ENCODE assay signal across 1 cellular context in the genomic region with DNA sequence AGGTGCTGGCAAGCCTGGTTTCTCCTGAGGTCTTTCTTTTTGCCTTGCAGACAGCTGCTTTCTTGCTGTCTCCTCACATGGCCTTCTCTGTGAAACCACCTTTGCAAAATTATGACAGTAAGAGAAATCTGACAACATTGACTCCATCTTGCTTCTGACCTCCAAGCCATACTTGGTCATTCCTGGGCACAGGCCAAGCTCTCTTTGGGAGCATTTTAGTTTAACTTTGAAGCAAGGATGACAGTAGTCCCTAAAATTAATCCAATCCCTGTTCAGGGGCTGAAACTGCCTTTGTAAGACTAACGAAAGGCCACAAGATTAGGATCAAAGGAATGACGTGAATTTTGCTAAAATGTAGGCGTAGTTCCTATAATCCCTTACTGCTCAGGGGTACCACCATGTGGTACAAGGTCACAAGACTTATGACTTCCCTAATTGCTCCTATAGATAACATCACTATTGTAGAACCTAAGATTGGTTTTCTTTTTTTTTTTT.
TF ChIP-seq lines count a peak whose summit lies in the region.

No MANE protein-coding gene starts in this region.

TF ChIP-seq in K562, 482 proteins besides CTCF, POLR2A, EP300 and RAD21 (continued from another document and continues in another):
- TF ChIP-seq, protein P1, sequence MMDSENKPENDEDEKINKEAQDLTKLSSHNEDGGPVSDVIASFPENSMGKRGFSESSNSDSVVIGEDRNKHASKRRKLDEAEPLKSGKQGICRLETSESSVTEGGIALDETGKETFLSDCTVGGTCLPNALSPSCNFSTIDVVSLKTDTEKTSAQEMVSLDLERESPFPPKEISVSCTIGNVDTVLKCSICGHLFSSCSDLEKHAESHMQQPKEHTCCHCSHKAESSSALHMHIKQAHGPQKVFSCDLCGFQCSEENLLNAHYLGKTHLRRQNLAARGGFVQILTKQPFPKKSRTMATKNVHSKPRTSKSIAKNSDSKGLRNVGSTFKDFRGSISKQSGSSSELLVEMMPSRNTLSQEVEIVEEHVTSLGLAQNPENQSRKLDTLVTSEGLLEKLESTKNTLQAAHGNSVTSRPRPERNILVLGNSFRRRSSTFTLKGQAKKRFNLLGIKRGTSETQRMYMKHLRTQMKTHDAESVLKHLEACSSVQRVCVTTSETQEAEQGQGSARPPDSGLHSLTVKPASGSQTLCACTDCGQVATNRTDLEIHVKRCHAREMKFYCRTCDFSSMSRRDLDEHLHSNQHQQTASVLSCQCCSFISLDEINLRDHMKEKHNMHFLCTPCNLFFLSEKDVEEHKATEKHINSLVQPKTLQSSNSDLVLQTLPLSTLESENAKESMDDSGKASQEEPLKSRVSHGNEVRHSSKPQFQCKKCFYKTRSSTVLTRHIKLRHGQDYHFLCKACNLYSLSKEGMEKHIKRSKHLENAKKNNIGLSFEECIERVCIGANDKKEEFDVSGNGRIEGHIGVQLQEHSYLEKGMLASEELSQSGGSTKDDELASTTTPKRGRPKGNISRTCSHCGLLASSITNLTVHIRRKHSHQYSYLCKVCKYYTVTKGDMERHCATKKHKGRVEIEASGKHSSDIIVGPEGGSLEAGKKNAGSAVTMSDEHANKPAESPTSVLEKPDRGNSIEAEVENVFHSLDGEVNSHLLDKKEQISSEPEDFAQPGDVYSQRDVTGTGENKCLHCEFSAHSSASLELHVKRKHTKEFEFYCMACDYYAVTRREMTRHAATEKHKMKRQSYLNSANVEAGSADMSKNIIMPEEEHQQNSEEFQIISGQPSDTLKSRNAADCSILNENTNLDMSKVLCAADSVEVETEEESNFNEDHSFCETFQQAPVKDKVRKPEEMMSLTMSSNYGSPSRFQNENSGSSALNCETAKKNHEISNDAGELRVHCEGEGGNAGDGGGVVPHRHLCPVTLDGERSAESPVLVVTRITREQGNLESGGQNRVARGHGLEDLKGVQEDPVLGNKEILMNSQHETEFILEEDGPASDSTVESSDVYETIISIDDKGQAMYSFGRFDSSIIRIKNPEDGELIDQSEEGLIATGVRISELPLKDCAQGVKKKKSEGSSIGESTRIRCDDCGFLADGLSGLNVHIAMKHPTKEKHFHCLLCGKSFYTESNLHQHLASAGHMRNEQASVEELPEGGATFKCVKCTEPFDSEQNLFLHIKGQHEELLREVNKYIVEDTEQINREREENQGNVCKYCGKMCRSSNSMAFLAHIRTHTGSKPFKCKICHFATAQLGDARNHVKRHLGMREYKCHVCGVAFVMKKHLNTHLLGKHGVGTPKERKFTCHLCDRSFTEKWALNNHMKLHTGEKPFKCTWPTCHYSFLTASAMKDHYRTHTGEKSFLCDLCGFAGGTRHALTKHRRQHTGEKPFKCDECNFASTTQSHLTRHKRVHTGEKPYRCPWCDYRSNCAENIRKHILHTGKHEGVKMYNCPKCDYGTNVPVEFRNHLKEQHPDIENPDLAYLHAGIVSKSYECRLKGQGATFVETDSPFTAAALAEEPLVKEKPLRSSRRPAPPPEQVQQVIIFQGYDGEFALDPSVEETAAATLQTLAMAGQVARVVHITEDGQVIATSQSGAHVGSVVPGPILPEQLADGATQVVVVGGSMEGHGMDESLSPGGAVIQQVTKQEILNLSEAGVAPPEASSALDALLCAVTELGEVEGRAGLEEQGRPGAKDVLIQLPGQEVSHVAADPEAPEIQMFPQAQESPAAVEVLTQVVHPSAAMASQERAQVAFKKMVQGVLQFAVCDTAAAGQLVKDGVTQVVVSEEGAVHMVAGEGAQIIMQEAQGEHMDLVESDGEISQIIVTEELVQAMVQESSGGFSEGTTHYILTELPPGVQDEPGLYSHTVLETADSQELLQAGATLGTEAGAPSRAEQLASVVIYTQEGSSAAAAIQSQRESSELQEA (IDR thresholded peaks at IDR 0.05; ENCODE audit: low read depth), result no peak
- TF ChIP-seq ZNF239 (CRISPR knock-in tag; IDR thresholded peaks at IDR 0.05) (peak; percentile 79), ZNF316 (IDR thresholded peaks at IDR 0.05) (no peak), ZBTB17 (CRISPR knock-in tag; IDR thresholded peaks at IDR 0.05) (peak; percentile 78; the same call in 1 of the 2 replicates), COPS2 (conservative IDR thresholded peaks at IDR 0.05) (no peak), ETS2 (tag; IDR thresholded peaks at IDR 0.05; ENCODE audit: borderline replicate concordance, poor library complexity, severe bottlenecking) (no peak), TRIM24 (IDR thresholded peaks at IDR 0.05) (0 out of 4 replicates have a peak, but pooled peaks of 1 of the 2 experiments have one; percentile 12), ZNF324 (CRISPR knock-in tag; IDR thresholded peaks at IDR 0.05) (no peak), DACH1 (IDR thresholded peaks at IDR 0.05; ENCODE audit: partially characterized antibody) (no peak), FOXK1 (CRISPR knock-in tag; IDR thresholded peaks at IDR 0.05; ENCODE audit: borderline replicate concordance) (no peak), PHF8 (IDR thresholded peaks at IDR 0.05; ENCODE audit: borderline replicate concordance, low read length) (no peak), HDAC8 (tag; IDR thresholded peaks at IDR 0.05) (peak; percentile 87), ZBTB8A (IDR thresholded peaks at IDR 0.05; ENCODE audit: partially characterized antibody) (no peak), SP2 (IDR thresholded peaks at IDR 0.05; ENCODE audit: extremely low read depth, low read depth, low read length, poor library complexity, severe bottlenecking) (no peak), CBX2 (IDR thresholded peaks at IDR 0.05; ENCODE audit: insufficient read depth, low read length, poor library complexity, severe bottlenecking) (no peak), DMBX1 (CRISPR knock-in tag; IDR thresholded peaks at IDR 0.05; ENCODE audit: borderline replicate concordance) (peak; percentile 97), ZZZ3 (IDR thresholded peaks at IDR 0.05) (no peak), ZFP1 (CRISPR knock-in tag; IDR thresholded peaks at IDR 0.05) (no peak), FOXA1 (IDR thresholded peaks at IDR 0.05; ENCODE audit: borderline replicate concordance) (no peak), ETV5 (CRISPR knock-in tag; IDR thresholded peaks at IDR 0.05; ENCODE audit: low read depth) (no peak), FOXA3 (CRISPR knock-in tag; conservative IDR thresholded peaks at IDR 0.05 in 1 of 2, IDR thresholded peaks at IDR 0.05 in 1 of 2) (no peak), NR4A1 (CRISPR knock-in tag; IDR thresholded peaks at IDR 0.05) (no peak), NR4A1 (tag; IDR thresholded peaks at IDR 0.05) (peak; percentile 94), CSDE1 (IDR thresholded peaks at IDR 0.05) (no peak), ZNF408 (CRISPR knock-in tag; IDR thresholded peaks at IDR 0.05; ENCODE audit: low read depth) (no peak), RBM15 (IDR thresholded peaks at IDR 0.05; ENCODE audit: insufficient read depth, low read length) (no peak), ZNF584 (CRISPR knock-in tag; IDR thresholded peaks at IDR 0.05; ENCODE audit: low read depth) (peak; percentile 94), GTF2E2 (tag; IDR thresholded peaks at IDR 0.05) (peak; percentile 23; the same call in 1 of the 2 replicates), RHOXF2B (CRISPR knock-in tag; conservative IDR thresholded peaks at IDR 0.05) (no peak), SMARCE1 (IDR thresholded peaks at IDR 0.05) (no peak), KAT8 (IDR thresholded peaks at IDR 0.05; ENCODE audit: low read depth) (no peak), MEF2D (tag; conservative IDR thresholded peaks at IDR 0.05; ENCODE audit: low read depth) (peak; percentile 93), GABPA (tag; conservative IDR thresholded peaks at IDR 0.05; ENCODE audit: low read depth) (0 out of 2 replicates have a peak, but pooled peaks have one; percentile 12), ILF3 (IDR thresholded peaks at IDR 0.05; ENCODE audit: borderline replicate concordance) (no peak), ZNF124 (CRISPR knock-in tag; IDR thresholded peaks at IDR 0.05) (no peak), MYBL2 (IDR thresholded peaks at IDR 0.05; ENCODE audit: low read depth) (no peak), MYBL2 (CRISPR knock-in tag; IDR thresholded peaks at IDR 0.05; ENCODE audit: borderline replicate concordance) (no peak), KLF13 (tag; IDR thresholded peaks at IDR 0.05; ENCODE audit: borderline replicate concordance, low read depth) (peak; percentile 73), MED1 (CRISPR knock-in tag; IDR thresholded peaks at IDR 0.05; ENCODE audit: borderline replicate concordance) (no peak), POLR2G (IDR thresholded peaks at IDR 0.05; ENCODE audit: low read depth, low read length) (no peak), MTA3 (IDR thresholded peaks at IDR 0.05; ENCODE audit: borderline replicate concordance) (no peak), HDAC1 (IDR thresholded peaks at IDR 0.05) (no peak), FOSL1 (tag; conservative IDR thresholded peaks at IDR 0.05) (peak; percentile 46), POLR2H (tag; IDR thresholded peaks at IDR 0.05; ENCODE audit: low read depth) (no peak), SMARCC2 (IDR thresholded peaks at IDR 0.05; ENCODE audit: low read depth) (no peak), MAZ (CRISPR knock-in tag; conservative IDR thresholded peaks at IDR 0.05 in 1 of 2, IDR thresholded peaks at IDR 0.05 in 1 of 2) (peak in 1 of 2 experiments; percentile 41; a peak in 1 of 4 replicates), ESRRB (CRISPR knock-in tag; IDR thresholded peaks at IDR 0.05; ENCODE audit: borderline replicate concordance) (no peak)
- TF ChIP-seq, protein P2, sequence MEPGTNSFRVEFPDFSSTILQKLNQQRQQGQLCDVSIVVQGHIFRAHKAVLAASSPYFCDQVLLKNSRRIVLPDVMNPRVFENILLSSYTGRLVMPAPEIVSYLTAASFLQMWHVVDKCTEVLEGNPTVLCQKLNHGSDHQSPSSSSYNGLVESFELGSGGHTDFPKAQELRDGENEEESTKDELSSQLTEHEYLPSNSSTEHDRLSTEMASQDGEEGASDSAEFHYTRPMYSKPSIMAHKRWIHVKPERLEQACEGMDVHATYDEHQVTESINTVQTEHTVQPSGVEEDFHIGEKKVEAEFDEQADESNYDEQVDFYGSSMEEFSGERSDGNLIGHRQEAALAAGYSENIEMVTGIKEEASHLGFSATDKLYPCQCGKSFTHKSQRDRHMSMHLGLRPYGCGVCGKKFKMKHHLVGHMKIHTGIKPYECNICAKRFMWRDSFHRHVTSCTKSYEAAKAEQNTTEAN (CRISPR knock-in tag; IDR thresholded peaks at IDR 0.05), result no peak
- TF ChIP-seq, protein P3, sequence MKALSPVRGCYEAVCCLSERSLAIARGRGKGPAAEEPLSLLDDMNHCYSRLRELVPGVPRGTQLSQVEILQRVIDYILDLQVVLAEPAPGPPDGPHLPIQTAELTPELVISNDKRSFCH (CRISPR knock-in tag; IDR thresholded peaks at IDR 0.05), result no peak
- TF ChIP-seq, protein P3 (tag; IDR thresholded peaks at IDR 0.05), result peak; percentile 42; the same call in 1 of the 2 replicates
- TF ChIP-seq, protein P4, sequence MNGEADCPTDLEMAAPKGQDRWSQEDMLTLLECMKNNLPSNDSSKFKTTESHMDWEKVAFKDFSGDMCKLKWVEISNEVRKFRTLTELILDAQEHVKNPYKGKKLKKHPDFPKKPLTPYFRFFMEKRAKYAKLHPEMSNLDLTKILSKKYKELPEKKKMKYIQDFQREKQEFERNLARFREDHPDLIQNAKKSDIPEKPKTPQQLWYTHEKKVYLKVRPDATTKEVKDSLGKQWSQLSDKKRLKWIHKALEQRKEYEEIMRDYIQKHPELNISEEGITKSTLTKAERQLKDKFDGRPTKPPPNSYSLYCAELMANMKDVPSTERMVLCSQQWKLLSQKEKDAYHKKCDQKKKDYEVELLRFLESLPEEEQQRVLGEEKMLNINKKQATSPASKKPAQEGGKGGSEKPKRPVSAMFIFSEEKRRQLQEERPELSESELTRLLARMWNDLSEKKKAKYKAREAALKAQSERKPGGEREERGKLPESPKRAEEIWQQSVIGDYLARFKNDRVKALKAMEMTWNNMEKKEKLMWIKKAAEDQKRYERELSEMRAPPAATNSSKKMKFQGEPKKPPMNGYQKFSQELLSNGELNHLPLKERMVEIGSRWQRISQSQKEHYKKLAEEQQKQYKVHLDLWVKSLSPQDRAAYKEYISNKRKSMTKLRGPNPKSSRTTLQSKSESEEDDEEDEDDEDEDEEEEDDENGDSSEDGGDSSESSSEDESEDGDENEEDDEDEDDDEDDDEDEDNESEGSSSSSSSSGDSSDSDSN (IDR thresholded peaks at IDR 0.05; ENCODE audit: borderline replicate concordance in 1 of 2, low read depth in 2 of 2, low read length in 2 of 2), result no peak
- TF ChIP-seq, protein P5, sequence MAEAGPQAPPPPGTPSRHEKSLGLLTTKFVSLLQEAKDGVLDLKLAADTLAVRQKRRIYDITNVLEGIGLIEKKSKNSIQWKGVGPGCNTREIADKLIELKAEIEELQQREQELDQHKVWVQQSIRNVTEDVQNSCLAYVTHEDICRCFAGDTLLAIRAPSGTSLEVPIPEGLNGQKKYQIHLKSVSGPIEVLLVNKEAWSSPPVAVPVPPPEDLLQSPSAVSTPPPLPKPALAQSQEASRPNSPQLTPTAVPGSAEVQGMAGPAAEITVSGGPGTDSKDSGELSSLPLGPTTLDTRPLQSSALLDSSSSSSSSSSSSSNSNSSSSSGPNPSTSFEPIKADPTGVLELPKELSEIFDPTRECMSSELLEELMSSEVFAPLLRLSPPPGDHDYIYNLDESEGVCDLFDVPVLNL (CRISPR knock-in tag; IDR thresholded peaks at IDR 0.05; ENCODE audit: low read depth), result no peak
- TF ChIP-seq, protein P6, sequence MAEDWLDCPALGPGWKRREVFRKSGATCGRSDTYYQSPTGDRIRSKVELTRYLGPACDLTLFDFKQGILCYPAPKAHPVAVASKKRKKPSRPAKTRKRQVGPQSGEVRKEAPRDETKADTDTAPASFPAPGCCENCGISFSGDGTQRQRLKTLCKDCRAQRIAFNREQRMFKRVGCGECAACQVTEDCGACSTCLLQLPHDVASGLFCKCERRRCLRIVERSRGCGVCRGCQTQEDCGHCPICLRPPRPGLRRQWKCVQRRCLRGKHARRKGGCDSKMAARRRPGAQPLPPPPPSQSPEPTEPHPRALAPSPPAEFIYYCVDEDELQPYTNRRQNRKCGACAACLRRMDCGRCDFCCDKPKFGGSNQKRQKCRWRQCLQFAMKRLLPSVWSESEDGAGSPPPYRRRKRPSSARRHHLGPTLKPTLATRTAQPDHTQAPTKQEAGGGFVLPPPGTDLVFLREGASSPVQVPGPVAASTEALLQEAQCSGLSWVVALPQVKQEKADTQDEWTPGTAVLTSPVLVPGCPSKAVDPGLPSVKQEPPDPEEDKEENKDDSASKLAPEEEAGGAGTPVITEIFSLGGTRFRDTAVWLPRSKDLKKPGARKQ (CRISPR knock-in tag; IDR thresholded peaks at IDR 0.05), result peak; percentile 58; the same call in 1 of the 2 replicates
- TF ChIP-seq, protein P7, sequence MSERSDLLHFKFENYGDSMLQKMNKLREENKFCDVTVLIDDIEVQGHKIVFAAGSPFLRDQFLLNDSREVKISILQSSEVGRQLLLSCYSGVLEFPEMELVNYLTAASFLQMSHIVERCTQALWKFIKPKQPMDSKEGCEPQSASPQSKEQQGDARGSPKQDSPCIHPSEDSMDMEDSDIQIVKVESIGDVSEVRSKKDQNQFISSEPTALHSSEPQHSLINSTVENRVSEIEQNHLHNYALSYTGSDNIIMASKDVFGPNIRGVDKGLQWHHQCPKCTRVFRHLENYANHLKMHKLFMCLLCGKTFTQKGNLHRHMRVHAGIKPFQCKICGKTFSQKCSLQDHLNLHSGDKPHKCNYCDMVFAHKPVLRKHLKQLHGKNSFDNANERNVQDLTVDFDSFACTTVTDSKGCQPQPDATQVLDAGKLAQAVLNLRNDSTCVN (CRISPR knock-in tag; IDR thresholded peaks at IDR 0.05), result no peak
